1 cellular context compared by ENCODE assay signal in genomic region chr1:16980473-16981268, GRCh38.
TF ChIP-seq lines count a peak whose summit lies in the region.

Gene MFAP2, minus strand, starts transcription at chr1:16980620. Its CDS starts 2,347 bp downstream, at chr1:16978273.

TF ChIP-seq in H1, 55 proteins besides CTCF, POLR2A, EP300 and RAD21 (continued from another document):
- no peak for TF ChIP-seq NRF1 (IDR thresholded peaks at IDR 0.05; ENCODE audit: low read depth, low read length)
- peak; percentile 33 for TF ChIP-seq ASH2L (IDR thresholded peaks at IDR 0.05; ENCODE audit: low read length)
- TF ChIP-seq CHD7 (IDR thresholded peaks at IDR 0.05; ENCODE audit: insufficient replicate concordance, low read length): no peak
- no peak for TF ChIP-seq RNF2 (IDR thresholded peaks at IDR 0.05; ENCODE audit: borderline replicate concordance, low read depth, low read length, missing control alignments, poor library complexity, severe bottlenecking)
- TF ChIP-seq TAF7 (optimal IDR thresholded peaks at IDR 0.05; ENCODE audit: borderline replicate concordance, low read depth, low read length): peak; percentile 61
- TF ChIP-seq ATF3 (IDR thresholded peaks at IDR 0.05; ENCODE audit: insufficient read depth, low read depth, low read length): no peak
- TF ChIP-seq GABPA (IDR thresholded peaks at IDR 0.05; ENCODE audit: borderline replicate concordance, insufficient read depth, low read length): no peak
- TF ChIP-seq SP4 (IDR thresholded peaks at IDR 0.05; ENCODE audit: low read length): no peak
- TF ChIP-seq CBX8 (IDR thresholded peaks at IDR 0.05; ENCODE audit: borderline replicate concordance, low read depth, low read length): no peak
- TF ChIP-seq BRCA1 (IDR thresholded peaks at IDR 0.05; ENCODE audit: low read depth, low read length): no peak
- TF ChIP-seq ATF2 (IDR thresholded peaks at IDR 0.05; ENCODE audit: low read length): no peak
- TF ChIP-seq JUN (IDR thresholded peaks at IDR 0.05; ENCODE audit: low read depth, low read length): no peak
- TF ChIP-seq RBBP5 (IDR thresholded peaks at IDR 0.05; ENCODE audit: borderline replicate concordance, low read depth, low read length): no peak
- no peak for TF ChIP-seq USF2 (IDR thresholded peaks at IDR 0.05; ENCODE audit: low read length)
- TF ChIP-seq SRF (IDR thresholded peaks at IDR 0.05; ENCODE audit: low read depth, low read length): no peak
- no peak for TF ChIP-seq CBX5 (IDR thresholded peaks at IDR 0.05; ENCODE audit: low read depth, low read length)
- TF ChIP-seq NANOG (IDR thresholded peaks at IDR 0.05; ENCODE audit: insufficient read depth, low read depth, low read length, poor library complexity, severe bottlenecking): no peak
- TF ChIP-seq POU5F1 (IDR thresholded peaks at IDR 0.05; ENCODE audit: low read depth, low read length): no peak
- no peak for TF ChIP-seq RFX5 (IDR thresholded peaks at IDR 0.05; ENCODE audit: borderline replicate concordance, low read depth, low read length)
- peak; percentile 98 for TF ChIP-seq KDM1A (IDR thresholded peaks at IDR 0.05; ENCODE audit: borderline replicate concordance, low read length)
- TF ChIP-seq SUZ12 (IDR thresholded peaks at IDR 0.05; ENCODE audit: low read length): no peak
- no peak for TF ChIP-seq BACH1 (IDR thresholded peaks at IDR 0.05; ENCODE audit: low read length)
- TF ChIP-seq BCL11A (IDR thresholded peaks at IDR 0.05; ENCODE audit: low read depth in 2 of 2, low read length in 2 of 2): no peak
- TF ChIP-seq YY1 (IDR thresholded peaks at IDR 0.05; ENCODE audit: low read depth, low read length): no peak
- TF ChIP-seq TCF12 (IDR thresholded peaks at IDR 0.05; ENCODE audit: low read depth, low read length): no peak
- TF ChIP-seq SP2 (IDR thresholded peaks at IDR 0.05; ENCODE audit: low read length): no peak
- no peak for TF ChIP-seq SP1 (IDR thresholded peaks at IDR 0.05; ENCODE audit: low read depth, low read length)
- no peak for TF ChIP-seq HDAC6 (IDR thresholded peaks at IDR 0.05; ENCODE audit: low read depth, low read length)
- peak; percentile 58; the same call in 1 of the 2 replicates for TF ChIP-seq MAX (IDR thresholded peaks at IDR 0.05)
- TF ChIP-seq TAF1 (IDR thresholded peaks at IDR 0.05; ENCODE audit: low read depth, low read length): peak; percentile 67
- no peak for TF ChIP-seq SIX5 (IDR thresholded peaks at IDR 0.05; ENCODE audit: low read depth, low read length)
- TF ChIP-seq E2F6 (IDR thresholded peaks at IDR 0.05): no peak
